Comparison of ENCODE assay signal across 1 cellular context in the genomic region with DNA sequence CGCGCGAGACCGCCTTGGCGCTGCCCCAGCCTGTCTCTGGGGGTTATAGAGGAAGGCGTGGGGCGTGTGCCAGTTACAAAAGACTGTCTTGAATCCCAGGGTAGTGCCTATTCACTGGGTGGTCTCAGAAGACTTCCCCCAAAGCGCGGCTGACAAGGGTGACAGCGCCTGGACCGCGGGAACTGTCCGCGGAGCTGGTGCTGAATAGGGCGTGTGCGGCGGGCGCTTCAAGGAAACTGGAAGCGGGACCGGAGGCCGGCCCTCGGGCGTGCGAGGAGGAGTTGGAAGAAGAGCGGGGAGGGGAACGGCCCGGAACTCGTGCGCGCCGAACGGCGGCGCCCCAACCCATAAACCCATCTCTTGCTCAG.
TF ChIP-seq lines count a peak whose summit lies in the region.

No MANE protein-coding gene starts in this region.

TF ChIP-seq in HepG2, 621 proteins besides CTCF, POLR2A, EP300 and RAD21 (continued from another document and continues in another):
- TF ChIP-seq, protein P1, sequence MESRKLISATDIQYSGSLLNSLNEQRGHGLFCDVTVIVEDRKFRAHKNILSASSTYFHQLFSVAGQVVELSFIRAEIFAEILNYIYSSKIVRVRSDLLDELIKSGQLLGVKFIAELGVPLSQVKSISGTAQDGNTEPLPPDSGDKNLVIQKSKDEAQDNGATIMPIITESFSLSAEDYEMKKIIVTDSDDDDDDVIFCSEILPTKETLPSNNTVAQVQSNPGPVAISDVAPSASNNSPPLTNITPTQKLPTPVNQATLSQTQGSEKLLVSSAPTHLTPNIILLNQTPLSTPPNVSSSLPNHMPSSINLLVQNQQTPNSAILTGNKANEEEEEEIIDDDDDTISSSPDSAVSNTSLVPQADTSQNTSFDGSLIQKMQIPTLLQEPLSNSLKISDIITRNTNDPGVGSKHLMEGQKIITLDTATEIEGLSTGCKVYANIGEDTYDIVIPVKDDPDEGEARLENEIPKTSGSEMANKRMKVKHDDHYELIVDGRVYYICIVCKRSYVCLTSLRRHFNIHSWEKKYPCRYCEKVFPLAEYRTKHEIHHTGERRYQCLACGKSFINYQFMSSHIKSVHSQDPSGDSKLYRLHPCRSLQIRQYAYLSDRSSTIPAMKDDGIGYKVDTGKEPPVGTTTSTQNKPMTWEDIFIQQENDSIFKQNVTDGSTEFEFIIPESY (CRISPR knock-in tag; IDR thresholded peaks at IDR 0.05) = peak; percentile 42; the same call in 1 of the 2 replicates
- TF ChIP-seq PCBP1 (IDR thresholded peaks at IDR 0.05; ENCODE audit: borderline replicate concordance, low read depth, low read length) = no peak
- TF ChIP-seq, protein P2, sequence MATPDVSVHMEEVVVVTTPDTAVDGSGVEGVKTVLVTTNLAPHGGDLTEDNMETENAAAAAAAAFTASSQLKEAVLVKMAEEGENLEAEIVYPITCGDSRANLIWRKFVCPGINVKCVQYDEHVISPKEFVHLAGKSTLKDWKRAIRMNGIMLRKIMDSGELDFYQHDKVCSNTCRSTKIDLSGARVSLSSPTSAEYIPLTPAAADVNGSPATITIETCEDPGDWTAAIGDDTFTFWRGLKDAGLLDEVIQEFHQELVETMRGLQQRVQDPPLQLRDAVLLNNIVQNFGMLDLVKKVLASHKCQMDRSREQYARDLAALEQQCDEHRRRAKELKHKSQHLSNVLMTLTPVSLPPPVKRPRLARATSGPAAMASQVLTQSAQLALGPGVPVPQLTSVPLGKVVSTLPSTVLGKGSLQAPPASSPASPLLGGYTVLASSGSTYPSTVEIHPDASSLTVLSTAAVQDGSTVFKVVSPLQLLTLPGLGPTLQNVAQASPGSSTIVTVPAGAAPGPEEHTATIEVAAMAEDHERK (CRISPR knock-in tag; IDR thresholded peaks at IDR 0.05; ENCODE audit: low read depth) = no peak
- no peak for TF ChIP-seq CEBPB (IDR thresholded peaks at IDR 0.05; ENCODE audit: borderline replicate concordance, low read depth, low read length)
- TF ChIP-seq ZFX (CRISPR knock-in tag; IDR thresholded peaks at IDR 0.05; ENCODE audit: low read depth) = no peak
- TF ChIP-seq, protein P3, sequence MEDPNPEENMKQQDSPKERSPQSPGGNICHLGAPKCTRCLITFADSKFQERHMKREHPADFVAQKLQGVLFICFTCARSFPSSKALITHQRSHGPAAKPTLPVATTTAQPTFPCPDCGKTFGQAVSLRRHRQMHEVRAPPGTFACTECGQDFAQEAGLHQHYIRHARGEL (CRISPR knock-in tag; IDR thresholded peaks at IDR 0.05) = peak; percentile 83; the same call in 1 of the 2 replicates
- TF ChIP-seq, protein P4, sequence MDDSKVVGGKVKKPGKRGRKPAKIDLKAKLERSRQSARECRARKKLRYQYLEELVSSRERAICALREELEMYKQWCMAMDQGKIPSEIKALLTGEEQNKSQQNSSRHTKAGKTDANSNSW (CRISPR knock-in tag; IDR thresholded peaks at IDR 0.05; ENCODE audit: borderline replicate concordance) = no peak; the same call in 1 of the 2 replicates
- TF ChIP-seq ZNF557 (CRISPR knock-in tag; IDR thresholded peaks at IDR 0.05) = peak; percentile 97
- no peak for TF ChIP-seq ZNF747 (CRISPR knock-in tag; IDR thresholded peaks at IDR 0.05; ENCODE audit: borderline replicate concordance)
- TF ChIP-seq MAFK (conservative IDR thresholded peaks at IDR 0.05 in 1 of 2, IDR thresholded peaks at IDR 0.05 in 1 of 2; ENCODE audit: low read length in 2 of 2) = no peak
- no peak for TF ChIP-seq SMYD3 (CRISPR knock-in tag; IDR thresholded peaks at IDR 0.05)
- TF ChIP-seq HNF4G (IDR thresholded peaks at IDR 0.05; ENCODE audit: borderline replicate concordance, low read depth, low read length) = no peak
- TF ChIP-seq HNF4G (CRISPR knock-in tag; IDR thresholded peaks at IDR 0.05; ENCODE audit: borderline replicate concordance, low read depth) = no peak
- TF ChIP-seq ZMAT3 (CRISPR knock-in tag; conservative IDR thresholded peaks at IDR 0.05) = peak; percentile 86; the same call in 1 of the 2 replicates
- TF ChIP-seq PAWR (CRISPR knock-in tag; IDR thresholded peaks at IDR 0.05; ENCODE audit: borderline replicate concordance) = no peak
- TF ChIP-seq ZNF775 (CRISPR knock-in tag; IDR thresholded peaks at IDR 0.05; ENCODE audit: borderline replicate concordance) = no peak
- TF ChIP-seq ZKSCAN8 (CRISPR knock-in tag; IDR thresholded peaks at IDR 0.05; ENCODE audit: borderline replicate concordance) = no peak
- TF ChIP-seq ZNF44 (CRISPR knock-in tag; IDR thresholded peaks at IDR 0.05) = no peak
- TF ChIP-seq ZMYM2 (CRISPR knock-in tag; IDR thresholded peaks at IDR 0.05) = no peak
- TF ChIP-seq ZNF24 (IDR thresholded peaks at IDR 0.05) = no peak
- TF ChIP-seq ZNF841 (CRISPR knock-in tag; IDR thresholded peaks at IDR 0.05; ENCODE audit: borderline replicate concordance) = no peak
- no peak for TF ChIP-seq HMGA1 (CRISPR knock-in tag; conservative IDR thresholded peaks at IDR 0.05)
- no peak for TF ChIP-seq RFXANK (CRISPR knock-in tag; IDR thresholded peaks at IDR 0.05)
- TF ChIP-seq ZNF180 (CRISPR knock-in tag; IDR thresholded peaks at IDR 0.05; ENCODE audit: borderline replicate concordance, low read depth) = peak; percentile 42; the same call in 1 of the 2 replicates
- TF ChIP-seq ZNF34 (CRISPR knock-in tag; IDR thresholded peaks at IDR 0.05; ENCODE audit: borderline replicate concordance) = no peak
- TF ChIP-seq JDP2 (CRISPR knock-in tag; IDR thresholded peaks at IDR 0.05; ENCODE audit: borderline replicate concordance) = no peak
- no peak for TF ChIP-seq U2AF2 (IDR thresholded peaks at IDR 0.05; ENCODE audit: low read depth, low read length)
- TF ChIP-seq POGZ (CRISPR knock-in tag; IDR thresholded peaks at IDR 0.05) = peak; percentile 47; the same call in 1 of the 2 replicates
- TF ChIP-seq, protein P5, sequence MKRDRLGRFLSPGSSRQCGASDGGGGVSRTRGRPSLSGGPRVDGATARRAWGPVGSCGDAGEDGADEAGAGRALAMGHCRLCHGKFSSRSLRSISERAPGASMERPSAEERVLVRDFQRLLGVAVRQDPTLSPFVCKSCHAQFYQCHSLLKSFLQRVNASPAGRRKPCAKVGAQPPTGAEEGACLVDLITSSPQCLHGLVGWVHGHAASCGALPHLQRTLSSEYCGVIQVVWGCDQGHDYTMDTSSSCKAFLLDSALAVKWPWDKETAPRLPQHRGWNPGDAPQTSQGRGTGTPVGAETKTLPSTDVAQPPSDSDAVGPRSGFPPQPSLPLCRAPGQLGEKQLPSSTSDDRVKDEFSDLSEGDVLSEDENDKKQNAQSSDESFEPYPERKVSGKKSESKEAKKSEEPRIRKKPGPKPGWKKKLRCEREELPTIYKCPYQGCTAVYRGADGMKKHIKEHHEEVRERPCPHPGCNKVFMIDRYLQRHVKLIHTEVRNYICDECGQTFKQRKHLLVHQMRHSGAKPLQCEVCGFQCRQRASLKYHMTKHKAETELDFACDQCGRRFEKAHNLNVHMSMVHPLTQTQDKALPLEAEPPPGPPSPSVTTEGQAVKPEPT (CRISPR knock-in tag; IDR thresholded peaks at IDR 0.05; ENCODE audit: low read depth) = no peak
- no peak for TF ChIP-seq RELA (CRISPR knock-in tag; IDR thresholded peaks at IDR 0.05)
- peak; percentile 51; the same call in 1 of the 2 replicates for TF ChIP-seq KAT8 (CRISPR knock-in tag; IDR thresholded peaks at IDR 0.05)
- TF ChIP-seq POLR2G (IDR thresholded peaks at IDR 0.05; ENCODE audit: low read depth, low read length) = no peak
- no peak for TF ChIP-seq LCORL (IDR thresholded peaks at IDR 0.05)
- TF ChIP-seq LCORL (CRISPR knock-in tag; IDR thresholded peaks at IDR 0.05) = no peak
- TF ChIP-seq, protein P6, sequence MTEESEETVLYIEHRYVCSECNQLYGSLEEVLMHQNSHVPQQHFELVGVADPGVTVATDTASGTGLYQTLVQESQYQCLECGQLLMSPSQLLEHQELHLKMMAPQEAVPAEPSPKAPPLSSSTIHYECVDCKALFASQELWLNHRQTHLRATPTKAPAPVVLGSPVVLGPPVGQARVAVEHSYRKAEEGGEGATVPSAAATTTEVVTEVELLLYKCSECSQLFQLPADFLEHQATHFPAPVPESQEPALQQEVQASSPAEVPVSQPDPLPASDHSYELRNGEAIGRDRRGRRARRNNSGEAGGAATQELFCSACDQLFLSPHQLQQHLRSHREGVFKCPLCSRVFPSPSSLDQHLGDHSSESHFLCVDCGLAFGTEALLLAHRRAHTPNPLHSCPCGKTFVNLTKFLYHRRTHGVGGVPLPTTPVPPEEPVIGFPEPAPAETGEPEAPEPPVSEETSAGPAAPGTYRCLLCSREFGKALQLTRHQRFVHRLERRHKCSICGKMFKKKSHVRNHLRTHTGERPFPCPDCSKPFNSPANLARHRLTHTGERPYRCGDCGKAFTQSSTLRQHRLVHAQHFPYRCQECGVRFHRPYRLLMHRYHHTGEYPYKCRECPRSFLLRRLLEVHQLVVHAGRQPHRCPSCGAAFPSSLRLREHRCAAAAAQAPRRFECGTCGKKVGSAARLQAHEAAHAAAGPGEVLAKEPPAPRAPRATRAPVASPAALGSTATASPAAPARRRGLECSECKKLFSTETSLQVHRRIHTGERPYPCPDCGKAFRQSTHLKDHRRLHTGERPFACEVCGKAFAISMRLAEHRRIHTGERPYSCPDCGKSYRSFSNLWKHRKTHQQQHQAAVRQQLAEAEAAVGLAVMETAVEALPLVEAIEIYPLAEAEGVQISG (CRISPR knock-in tag; IDR thresholded peaks at IDR 0.05) = peak; percentile 84
- TF ChIP-seq, protein P7, sequence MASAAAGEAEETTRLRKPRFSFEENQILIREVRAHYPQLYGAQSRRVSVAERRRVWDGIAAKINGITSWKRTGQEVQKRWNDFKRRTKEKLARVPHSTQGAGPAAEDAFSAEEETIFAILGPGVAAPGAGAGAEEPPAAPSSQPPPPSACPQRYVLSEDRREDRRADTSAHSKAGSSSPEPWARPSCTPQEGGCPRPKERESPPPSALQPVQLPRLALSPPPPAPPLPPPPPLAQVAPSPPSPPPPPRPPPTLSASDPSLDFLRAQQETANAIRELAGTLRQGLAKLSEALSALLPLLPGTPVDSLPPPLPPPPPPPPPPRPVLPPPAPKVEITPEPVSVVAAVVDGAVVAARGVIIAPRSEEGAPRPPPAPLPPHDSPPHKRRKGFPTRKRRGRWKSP (CRISPR knock-in tag; IDR thresholded peaks at IDR 0.05) = peak; percentile 75; the same call in 1 of the 2 replicates
- TF ChIP-seq ZNF772 (CRISPR knock-in tag; IDR thresholded peaks at IDR 0.05) = no peak; the same call in 1 of the 2 replicates
- TF ChIP-seq, protein P8, sequence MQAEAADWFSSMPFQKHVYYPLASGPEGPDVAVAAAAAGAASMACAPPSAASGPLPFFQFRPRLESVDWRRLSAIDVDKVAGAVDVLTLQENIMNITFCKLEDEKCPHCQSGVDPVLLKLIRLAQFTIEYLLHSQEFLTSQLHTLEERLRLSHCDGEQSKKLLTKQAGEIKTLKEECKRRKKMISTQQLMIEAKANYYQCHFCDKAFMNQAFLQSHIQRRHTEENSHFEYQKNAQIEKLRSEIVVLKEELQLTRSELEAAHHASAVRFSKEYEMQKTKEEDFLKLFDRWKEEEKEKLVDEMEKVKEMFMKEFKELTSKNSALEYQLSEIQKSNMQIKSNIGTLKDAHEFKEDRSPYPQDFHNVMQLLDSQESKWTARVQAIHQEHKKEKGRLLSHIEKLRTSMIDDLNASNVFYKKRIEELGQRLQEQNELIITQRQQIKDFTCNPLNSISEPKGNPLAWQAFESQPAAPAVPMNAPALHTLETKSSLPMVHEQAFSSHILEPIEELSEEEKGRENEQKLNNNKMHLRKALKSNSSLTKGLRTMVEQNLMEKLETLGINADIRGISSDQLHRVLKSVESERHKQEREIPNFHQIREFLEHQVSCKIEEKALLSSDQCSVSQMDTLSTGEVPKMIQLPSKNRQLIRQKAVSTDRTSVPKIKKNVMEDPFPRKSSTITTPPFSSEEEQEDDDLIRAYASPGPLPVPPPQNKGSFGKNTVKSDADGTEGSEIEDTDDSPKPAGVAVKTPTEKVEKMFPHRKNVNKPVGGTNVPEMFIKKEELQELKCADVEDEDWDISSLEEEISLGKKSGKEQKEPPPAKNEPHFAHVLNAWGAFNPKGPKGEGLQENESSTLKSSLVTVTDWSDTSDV (CRISPR knock-in tag; IDR thresholded peaks at IDR 0.05) = no peak
- peak; percentile 63; the same call in 1 of the 2 replicates for TF ChIP-seq ZNF12 (CRISPR knock-in tag; IDR thresholded peaks at IDR 0.05)
- no peak for TF ChIP-seq ZNF674 (CRISPR knock-in tag; IDR thresholded peaks at IDR 0.05; ENCODE audit: low read depth)
- peak; percentile 89 for TF ChIP-seq ZNF879 (CRISPR knock-in tag; IDR thresholded peaks at IDR 0.05)
- no peak for TF ChIP-seq NR2F1 (CRISPR knock-in tag; IDR thresholded peaks at IDR 0.05)
- TF ChIP-seq ZNF83 (CRISPR knock-in tag; IDR thresholded peaks at IDR 0.05; ENCODE audit: borderline replicate concordance) = 0 out of 2 replicates have a peak, but pooled peaks have one; percentile 33
- TF ChIP-seq KLF16 (CRISPR knock-in tag; IDR thresholded peaks at IDR 0.05) = peak in 1 of 2 experiments; percentile 92; a peak in 2 of 4 replicates
- 0 out of 2 replicates have a peak, but pooled peaks have one; percentile 49 for TF ChIP-seq SALL2 (CRISPR knock-in tag; IDR thresholded peaks at IDR 0.05)
- TF ChIP-seq, protein P9, sequence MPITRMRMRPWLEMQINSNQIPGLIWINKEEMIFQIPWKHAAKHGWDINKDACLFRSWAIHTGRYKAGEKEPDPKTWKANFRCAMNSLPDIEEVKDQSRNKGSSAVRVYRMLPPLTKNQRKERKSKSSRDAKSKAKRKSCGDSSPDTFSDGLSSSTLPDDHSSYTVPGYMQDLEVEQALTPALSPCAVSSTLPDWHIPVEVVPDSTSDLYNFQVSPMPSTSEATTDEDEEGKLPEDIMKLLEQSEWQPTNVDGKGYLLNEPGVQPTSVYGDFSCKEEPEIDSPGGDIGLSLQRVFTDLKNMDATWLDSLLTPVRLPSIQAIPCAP (CRISPR knock-in tag; IDR thresholded peaks at IDR 0.05; ENCODE audit: low read depth) = no peak
- TF ChIP-seq IRX3 (CRISPR knock-in tag; IDR thresholded peaks at IDR 0.05; ENCODE audit: borderline replicate concordance, low read depth) = 0 out of 2 replicates have a peak, but pooled peaks have one; percentile 80
- TF ChIP-seq GATAD1 (CRISPR knock-in tag; IDR thresholded peaks at IDR 0.05) = peak; percentile 59
- peak; percentile 25; the same call in 1 of the 2 replicates for TF ChIP-seq FLYWCH1 (CRISPR knock-in tag; IDR thresholded peaks at IDR 0.05)
- no peak for TF ChIP-seq ZNF703 (CRISPR knock-in tag; IDR thresholded peaks at IDR 0.05; ENCODE audit: borderline replicate concordance)
- no peak for TF ChIP-seq ZNF101 (CRISPR knock-in tag; IDR thresholded peaks at IDR 0.05; ENCODE audit: borderline replicate concordance, low read depth)
- peak; percentile 92; the same call in 1 of the 2 replicates for TF ChIP-seq ZFP36L2 (CRISPR knock-in tag; IDR thresholded peaks at IDR 0.05)
- TF ChIP-seq, protein P10, sequence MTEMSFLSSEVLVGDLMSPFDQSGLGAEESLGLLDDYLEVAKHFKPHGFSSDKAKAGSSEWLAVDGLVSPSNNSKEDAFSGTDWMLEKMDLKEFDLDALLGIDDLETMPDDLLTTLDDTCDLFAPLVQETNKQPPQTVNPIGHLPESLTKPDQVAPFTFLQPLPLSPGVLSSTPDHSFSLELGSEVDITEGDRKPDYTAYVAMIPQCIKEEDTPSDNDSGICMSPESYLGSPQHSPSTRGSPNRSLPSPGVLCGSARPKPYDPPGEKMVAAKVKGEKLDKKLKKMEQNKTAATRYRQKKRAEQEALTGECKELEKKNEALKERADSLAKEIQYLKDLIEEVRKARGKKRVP (CRISPR knock-in tag; IDR thresholded peaks at IDR 0.05) = no peak
- TF ChIP-seq MEIS1 (CRISPR knock-in tag; IDR thresholded peaks at IDR 0.05; ENCODE audit: borderline replicate concordance) = no peak
- TF ChIP-seq ZEB1 (IDR thresholded peaks at IDR 0.05; ENCODE audit: insufficient replicate concordance, low read depth) = no peak
- TF ChIP-seq ZNF138 (CRISPR knock-in tag; IDR thresholded peaks at IDR 0.05; ENCODE audit: low read depth) = peak; percentile 29; the same call in 1 of the 2 replicates
